ENCODE assay signal across 8 cellular contexts in the genomic region with DNA sequence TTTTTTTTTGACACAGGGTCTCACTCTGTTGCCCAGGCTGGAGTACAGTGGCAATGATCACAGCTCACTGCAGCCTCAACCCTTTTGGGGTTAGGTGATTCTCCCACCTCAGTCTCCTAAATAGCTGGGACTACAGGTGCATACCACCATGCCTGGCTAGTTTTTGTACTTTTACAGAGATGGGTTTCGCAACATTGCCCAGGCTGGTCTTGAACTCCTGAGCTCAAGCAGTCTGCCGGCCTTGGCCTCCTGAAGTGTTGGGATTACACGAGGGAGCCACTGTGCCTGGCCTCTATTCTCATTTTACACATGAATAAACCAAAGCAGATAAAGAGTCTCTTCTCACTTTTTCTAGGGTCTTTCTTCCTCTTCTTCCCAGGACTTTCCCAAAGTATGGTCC. TPM values are rescaled to one million over a fixed set of nuclear protein-coding genes. Genes with fewer than 3 reads are reported as not detected.
"Had no signal": no experiment of that assay in that cellular context is flagged by ENCODE, and none has a peak within 500 bp of the region (broad histone marks: within the 10 kb centered on the region; RNA-seq: fewer than 3 reads in every experiment).

No MANE protein-coding gene starts in this region.

- H3K9ac ChIP-seq: GM23248 had no signal

- H2AFZ ChIP-seq: GM23248 had no signal

- H3K4me3 ChIP-seq: GM23248 had no signal

- H3K27ac ChIP-seq: GM23248 had no signal

- DNase-seq: GM23248, GOT3, H9, HCEC 1CT, Kasumi-1, KG1 had no signal

- FAIRE-seq: H54 had no signal

RNA-seq across cellular contexts. Expression of gene TOMM20L, which starts 3.2 kb away (rescaled TPM):
- total RNA-seq: GM23248, H9, HT-29 had no signal
- polyA plus RNA-seq: GM23248 had no signal
